10 cellular contexts compared by ENCODE assay signal in genomic region chr1:8937051-8937450, GRCh38. TPM values are rescaled to one million over a fixed set of nuclear protein-coding genes. Genes with fewer than 3 reads are reported as not detected.
"Had no signal": no experiment of that assay in that cellular context is flagged by ENCODE, and none has a peak within 500 bp of the region (broad histone marks: within the 10 kb centered on the region; RNA-seq: fewer than 3 reads in every experiment).

No MANE protein-coding gene starts in this region.

RNA-seq across cellular contexts. Expression of gene CA6, which starts 8.6 kb away (rescaled TPM):
- total RNA-seq: astrocyte, colonic mucosa, dermis microvascular lymphatic vessel endothelial cell, endothelial cell of umbilical vein, esophagus squamous epithelium, fibroblast of lung, fibroblast of villous mesenchyme, gastroesophageal sphincter, glomerular endothelial cell had no signal
- polyA plus RNA-seq: endothelial cell of umbilical vein, fibroblast of lung, heart right ventricle had no signal
